In genomic region chr15:90086868-90087268, GRCh38 we compare ENCODE assay signal across 9 cellular contexts. TPM values are rescaled to one million over a fixed set of nuclear protein-coding genes. Genes with fewer than 3 reads are reported as not detected.
DNase-seq lines count a peak whose midpoint lies in the region; ATAC-seq, FAIRE-seq and TF ChIP-seq lines count a peak whose summit lies in the region.
"Had no signal": no experiment of that assay in that cellular context is flagged by ENCODE, and none has a peak within 500 bp of the region (broad histone marks: within the 10 kb centered on the region; RNA-seq: fewer than 3 reads in every experiment).

No MANE protein-coding gene starts in this region.

- peak overlapping the region; percentile 58 for H3K27ac Mint-ChIP-seq in activated CD4-positive, alpha-beta T cell treated with anti-CD3 and anti-CD28 coated beads, Interleukin-2, amount 10 ng/mL, durations not matched to agents 7 days and 5 days

- no peaks in the 10 kb centered on the region for H3K9me2 ChIP-seq in MM.1S (replicated peaks; ENCODE audit: insufficient read depth, low read length)

- H3F3A ChIP-seq in MM.1S (ENCODE audit: insufficient read depth, low read length), result peaks cover 24% of the 10 kb centered on the region; the same call in 1 of the 2 replicates

- intact Hi-C loops in pancreas (cut with DNase I), result loop anchor here in 1 of 3 donors (10.0 kb wide), 1 partner anchor 182 kb away; no protein-coding TSS in a partner anchor

- WGBS in pancreas, 2 donors, result 79 to 84% methylated on average over 7 of the region's 7 CpGs

- H2AFZ ChIP-seq in MM.1S (ENCODE audit: low read length), result no peak overlapping the region

- H3K4me3 ChIP-seq in MM.1S (ENCODE audit: low read length), result no peak overlapping the region
- H3K4me3 ChIP-seq in pancreas, result no peak overlapping the region
- H3K4me3 ChIP-seq in effector memory CD4-positive, alpha-beta T cell (ENCODE audit: insufficient read depth, low read depth, low read length, poor library complexity, severe bottlenecking), result no peak overlapping the region

- H3K9me3 Mint-ChIP-seq in activated CD4-positive, alpha-beta T cell treated with anti-CD3 and anti-CD28 coated beads, Interleukin-2, amount 10 ng/mL, durations not matched to agents 7 days and 5 days, result no peaks in the 10 kb centered on the region

- no peak overlapping the region for H3K4me2 ChIP-seq in MM.1S (ENCODE audit: low read depth, low read length)

- H3K27ac ChIP-seq in MM.1S (ENCODE audit: low read length) (peak overlapping the region; percentile 20; the same call in 1 of the 2 replicates), pancreas (peak overlapping the region in 1 of 4 donors; percentile 19)
- H3K27ac ChIP-seq in effector memory CD4-positive, alpha-beta T cell (ENCODE audit: insufficient read depth, low read length, poor library complexity, severe bottlenecking), result no peak overlapping the region

- DNase-seq in SIG-M5 treated with dmso at 0.1 percent for 504 hours (lab: John Stamatoyannopoulos, UW; ENCODE audit: unreplicated experiment) (peak; percentile 51), SIG-M5 (lab: John Stamatoyannopoulos, UW) (no peak), MM.1S (peak; percentile 57), pancreas (peak in 1 of 6 donors; percentile 29), NCI-H1092 treated with DMSO at 0.1 percent for 48 hours (lab: John Stamatoyannopoulos, UW) (no peak)
- peak; percentile 62 for DNase-seq in activated CD4-positive, alpha-beta T cell treated with anti-CD3 and anti-CD28 coated beads, Interleukin-2, amount 10 ng/mL, durations not matched to agents 7 days and 5 days
- no peak for DNase-seq in effector memory CD4-positive, alpha-beta T cell

- H3K4me3 Mint-ChIP-seq in activated CD4-positive, alpha-beta T cell treated with anti-CD3 and anti-CD28 coated beads, Interleukin-2, amount 10 ng/mL, durations not matched to agents 7 days and 5 days, result no peak overlapping the region

- no peak overlapping the region for H3K9ac ChIP-seq in MM.1S (ENCODE audit: low read length)

- no peak for FAIRE-seq in pancreas (lab: Jason Lieb, UNC)
- FAIRE-seq: colon had no signal

- peak; percentile 63 for ATAC-seq in esophagus mucosa
- peak; percentile 10 to 59 (median 40) for ATAC-seq in pancreas

- H3K27me3 ChIP-seq in MM.1S (replicated peaks; ENCODE audit: insufficient read depth, low read length), result no peaks in the 10 kb centered on the region
- no peaks in the 10 kb centered on the region for H3K27me3 ChIP-seq in pancreas
- H3K27me3 ChIP-seq in effector memory CD4-positive, alpha-beta T cell (replicated peaks; ENCODE audit: control insufficient read depth, insufficient read depth, low read length, poor library complexity, severe bottlenecking), result no peaks in the 10 kb centered on the region

- H3K4me1 Mint-ChIP-seq in activated CD4-positive, alpha-beta T cell treated with anti-CD3 and anti-CD28 coated beads, Interleukin-2, amount 10 ng/mL, durations not matched to agents 7 days and 5 days, result peaks cover 25% of the 10 kb centered on the region

- H4K20me1 ChIP-seq in MM.1S (ENCODE audit: insufficient read depth, low read length), result no peaks in the 10 kb centered on the region

- no peaks in the 10 kb centered on the region; the same call in 1 of the 2 replicates for H3K36me3 ChIP-seq in MM.1S (replicated peaks; ENCODE audit: insufficient read depth, low read length)
- H3K36me3 ChIP-seq in pancreas, result peaks cover 3 to 76% (median 30%) of the 10 kb centered on the region in 3 donors
- peaks cover 51% of the 10 kb centered on the region for H3K36me3 ChIP-seq in effector memory CD4-positive, alpha-beta T cell (ENCODE audit: control insufficient read depth, insufficient read depth, low read length)

- peaks cover 63% of the 10 kb centered on the region for H3K79me2 ChIP-seq in MM.1S (ENCODE audit: low read length)

- peaks cover 70% of the 10 kb centered on the region for H3K36me3 Mint-ChIP-seq in activated CD4-positive, alpha-beta T cell treated with anti-CD3 and anti-CD28 coated beads, Interleukin-2, amount 10 ng/mL, durations not matched to agents 7 days and 5 days (ENCODE audit: low read depth)

- H3K27me3 Mint-ChIP-seq in activated CD4-positive, alpha-beta T cell treated with anti-CD3 and anti-CD28 coated beads, Interleukin-2, amount 10 ng/mL, durations not matched to agents 7 days and 5 days, result no peaks in the 10 kb centered on the region

- POLR2A ChIA-PET in activated CD4-positive, alpha-beta T cell treated with anti-CD3 and anti-CD28 coated beads, Interleukin-2, amount 10 ng/mL, durations not matched to agents 7 days and 5 days (lab: Charles Lee), result no interaction called here

- CTCF ChIA-PET in activated CD4-positive, alpha-beta T cell treated with anti-CD3 and anti-CD28 coated beads, Interleukin-2, amount 10 ng/mL, durations not matched to agents 7 days and 5 days (lab: Charles Lee), result interaction anchor here (0.7 to 2.9 kb wide), 9 partner anchors 11 to 326 kb away, joined by 3 to 21 read pairs (median 4); partner anchors contain the start of genes AP3S2 and IDH2

- no peaks in the 10 kb centered on the region for H3K9me3 ChIP-seq in MM.1S (replicated peaks; ENCODE audit: insufficient read depth, low read length)
- H3K9me3 ChIP-seq in pancreas, result no peaks in the 10 kb centered on the region
- H3K9me3 ChIP-seq in effector memory CD4-positive, alpha-beta T cell (ENCODE audit: control insufficient read depth, low read length), result no peaks in the 10 kb centered on the region

- peak; percentile 91 for TF ChIP-seq CTCF in MM.1S (IDR thresholded peaks at IDR 0.05; ENCODE audit: low read length)
- peak; percentile 25 to 43 (median 33) for TF ChIP-seq CTCF in pancreas (IDR thresholded peaks at IDR 0.05)

- H3K4me1 ChIP-seq in MM.1S (ENCODE audit: low read length), result peaks cover 23% of the 10 kb centered on the region
- peaks cover 0 to 14% (median 0%) of the 10 kb centered on the region in 3 donors for H3K4me1 ChIP-seq in pancreas
- no peaks in the 10 kb centered on the region for H3K4me1 ChIP-seq in effector memory CD4-positive, alpha-beta T cell (ENCODE audit: control insufficient read depth, insufficient read depth, low read length, poor library complexity, severe bottlenecking)

RNA-seq across cellular contexts. Expression of gene IDH2, which starts 15.4 kb away (rescaled TPM):
- total RNA-seq in activated CD4-positive, alpha-beta T cell treated with anti-CD3 and anti-CD28 coated beads, Interleukin-2, amount 10 ng/mL, durations not matched to agents 7 days and 5 days, result 100 to 1,000 TPM; 332 to 349 TPM
- total RNA-seq in esophagus mucosa (114 TPM), pancreas (100 to 1,000 TPM; 107 to 128 (median 114) TPM)
- polyA plus RNA-seq in pancreas, result 10 to 100 TPM; 53.6 to 55.7 TPM

Comparison
In these comparisons a context has a peak if more than half of its experiments do, and no peak if none do; other contexts are left out.
1. DNase-seq: peak in SIG-M5 treated with dmso at 0.1 percent for 504 hours (single experiment), MM.1S (single experiment) and activated CD4-positive, alpha-beta T cell treated with anti-CD3 and anti-CD28 coated beads, Interleukin-2, amount 10 ng/mL, durations not matched to agents 7 days and 5 days (single experiment); none in SIG-M5 (single experiment), NCI-H1092 treated with DMSO at 0.1 percent for 48 hours (single experiment) and effector memory CD4-positive, alpha-beta T cell (0 of 3).